17 cellular contexts compared by ENCODE assay signal in the genomic region with DNA sequence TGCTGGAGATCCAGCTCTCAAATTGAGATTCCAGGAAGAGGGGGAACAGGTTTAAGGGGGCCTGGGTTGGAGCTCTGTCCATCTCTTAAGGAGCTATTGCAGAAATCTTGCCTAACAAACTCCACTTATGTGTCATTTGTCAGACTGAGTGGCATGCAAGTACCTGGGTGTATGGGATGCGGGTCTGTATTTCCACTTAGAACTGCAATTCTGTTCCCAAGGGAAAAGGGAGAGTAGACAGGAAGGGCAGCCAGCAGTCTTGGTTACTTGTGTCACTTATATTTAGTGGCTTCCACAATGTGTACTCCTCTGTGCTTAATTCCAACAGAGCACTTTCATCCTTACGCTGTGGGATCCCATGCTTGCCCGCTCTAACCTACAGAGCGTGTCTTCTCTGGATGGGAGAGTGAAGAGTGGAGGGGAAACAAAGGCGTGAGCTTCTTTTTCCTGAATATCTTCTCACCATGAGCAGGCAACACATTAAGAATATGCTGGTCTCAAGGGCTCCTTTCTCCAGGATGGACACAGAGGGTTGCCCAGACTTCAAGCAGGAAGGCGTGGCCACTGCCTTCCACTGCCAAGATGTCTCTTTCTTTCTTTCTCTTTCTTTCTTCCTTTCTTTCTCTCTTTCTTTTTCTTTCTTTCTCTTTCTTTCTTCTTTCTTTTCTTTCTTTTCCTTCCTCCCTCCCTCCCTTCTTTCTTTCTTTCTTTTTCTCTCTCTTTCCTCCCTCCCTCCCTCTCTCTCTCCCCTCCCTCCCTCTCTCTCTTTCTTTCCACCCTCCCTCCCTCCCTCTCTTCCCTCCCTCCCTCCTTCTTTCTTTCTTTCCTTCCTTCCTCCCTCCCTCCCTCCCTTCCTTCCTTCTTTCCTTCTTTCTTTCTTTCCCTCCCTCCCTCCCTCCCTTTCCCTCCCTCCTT.
A peak's percentile ranks its signal among the peaks of the same experiment; 100 is the strongest.
DNase-seq lines count a peak whose midpoint lies in the region; ATAC-seq and TF ChIP-seq lines count a peak whose summit lies in the region.
"Had no signal": no experiment of that assay in that cellular context is flagged by ENCODE, and none has a peak within 500 bp of the region (broad histone marks: within the 10 kb centered on the region; RNA-seq: fewer than 3 reads in every experiment).

No MANE protein-coding gene starts in this region.

- H3K14ac ChIP-seq in IMR-90 (replicated peaks; ENCODE audit: low read depth, low read length) (no peak overlapping the region), trophoblast cell (ENCODE audit: low read length) (peak overlapping the region; percentile 52)

- 0 out of 3 replicates have a peak overlapping the region, but pooled peaks have one; percentile 32 for H2BK15ac ChIP-seq in IMR-90 (ENCODE audit: low read depth, low read length)

- H3K36me3 Mint-ChIP-seq in central memory CD8-positive, alpha-beta T cell (ENCODE audit: insufficient read depth) = no peaks in the 10 kb centered on the region
- H3K36me3 Mint-ChIP-seq in MCF 10A (ENCODE audit: insufficient read depth, unreplicated experiment) = no peaks in the 10 kb centered on the region

- H3K27me3 Mint-ChIP-seq in central memory CD8-positive, alpha-beta T cell = peaks cover 25% of the 10 kb centered on the region
- no peaks in the 10 kb centered on the region for H3K27me3 Mint-ChIP-seq in MCF 10A (ENCODE audit: insufficient read depth, unreplicated experiment)
- H3K27me3 Mint-ChIP-seq: B cell had no signal

- H2AK5ac ChIP-seq in IMR-90 (ENCODE audit: low read depth, low read length) (no peak overlapping the region), trophoblast cell (ENCODE audit: low read length) (no peak overlapping the region)

- H3K4me2 ChIP-seq in BLaER1 (peak overlapping the region; percentile 25), IMR-90 (ENCODE audit: low read depth, low read length) (no peak overlapping the region), trophoblast cell (ENCODE audit: low read length) (no peak overlapping the region)

- H4K8ac ChIP-seq in IMR-90 (ENCODE audit: low read depth in 2 of 2, low read length in 2 of 2) (no peak overlapping the region), trophoblast cell (ENCODE audit: low read depth, low read length) (no peak overlapping the region)

- WGBS in IMR-90 (ENCODE audit: extremely low coverage in 2 of 2, insufficient read length in 1 of 2), 2 experiments = 100% methylated on average over 1 of the region's 6 CpGs; no CpG with 5 or more reads in 1 of the 2 experiments
- no CpG with 5 or more reads among the region's 6 CpGs for WGBS in trophoblast cell (ENCODE audit: extremely low coverage, insufficient coverage, insufficient read length)

- no peaks in the 10 kb centered on the region for H4K20me1 ChIP-seq in BLaER1
- no peaks in the 10 kb centered on the region for H4K20me1 ChIP-seq in IMR-90 (ENCODE audit: insufficient read depth, low read length)

- CTCF ChIA-PET in IMR-90 (lab: Yijun Ruan, JAX) (no interaction called here), MCF 10A (lab: Yijun Ruan, JAX) (no interaction called here)

- intact Hi-C loops in IMR-90 (cut with micrococcal nuclease) (no loop called here), MCF 10A (cut with micrococcal nuclease) (no loop called here)

- no peak overlapping the region for H2AFZ ChIP-seq in IMR-90 (replicated peaks; ENCODE audit: low read length, poor library complexity)
- H2AFZ ChIP-seq in trophoblast cell (ENCODE audit: insufficient read depth, low read length, poor library complexity) = no peak overlapping the region

- no peak overlapping the region for H2BK5ac ChIP-seq in IMR-90 (ENCODE audit: low read depth, low read length, poor library complexity, severe bottlenecking)
- H2BK5ac ChIP-seq in trophoblast cell (ENCODE audit: low read depth, low read length, poor library complexity) = no peak overlapping the region

- 0 out of 2 replicates have a peak overlapping the region, but pooled peaks have one; percentile 36 for H4K91ac ChIP-seq in IMR-90 (ENCODE audit: insufficient read depth, low read depth, low read length)
- H4K91ac ChIP-seq in trophoblast cell (ENCODE audit: low read depth, low read length) = peak overlapping the region; percentile 44

- H3K4me3 ChIP-seq in BLaER1 (no peak overlapping the region), IMR-90 (ENCODE audit: insufficient read depth, low read depth, low read length) (no peak overlapping the region), trophoblast cell (ENCODE audit: low read depth, low read length) (no peak overlapping the region)

- no peak for TF ChIP-seq RAD21 in IMR-90 (IDR thresholded peaks at IDR 0.05; ENCODE audit: low read length)

- H2BK20ac ChIP-seq in IMR-90 (ENCODE audit: low read depth, low read length) = no peak overlapping the region; the same call in 1 of the 2 replicates

- no TSS peak for BruUV-seq in IMR-90 (replicated peaks; lab: Mats Ljungman, UMichigan)
- no TSS peak for BruUV-seq in MCF 10A (replicated peaks; lab: Mats Ljungman, UMichigan)

- H4K12ac ChIP-seq in trophoblast cell (ENCODE audit: low read depth, low read length) = no peak overlapping the region

- no peak overlapping the region for H2AK9ac ChIP-seq in IMR-90 (replicated peaks; ENCODE audit: low read depth, low read length, poor library complexity)

- H3K56ac ChIP-seq in IMR-90 (ENCODE audit: extremely low read depth, insufficient read depth, low read length) = no peak overlapping the region

- H3K18ac ChIP-seq in IMR-90 (ENCODE audit: low read depth, low read length) (no peak overlapping the region), trophoblast cell (ENCODE audit: low read length) (no peak overlapping the region)

- H3K9ac ChIP-seq in BLaER1 = no peak overlapping the region
- no peak overlapping the region for H3K9ac ChIP-seq in IMR-90 (ENCODE audit: low read depth, low read length)
- no peak overlapping the region for H3K9ac ChIP-seq in trophoblast cell (ENCODE audit: low read length)

- POLR2A ChIA-PET in IMR-90 (lab: Charles Lee; ENCODE audit: unreplicated experiment) (no interaction called here), MCF 10A (lab: Yijun Ruan, JAX) (interaction anchor here (0.9 kb wide), 1 partner anchor 58 kb away, joined by 4 read pairs; no protein-coding TSS in a partner anchor)

- peaks cover 49% of the 10 kb centered on the region for H3K4me1 ChIP-seq in BLaER1
- H3K4me1 ChIP-seq in IMR-90 (ENCODE audit: control insufficient read depth, insufficient read depth, low read length) = peaks cover 6% of the 10 kb centered on the region
- H3K4me1 ChIP-seq in trophoblast cell (ENCODE audit: control insufficient read depth in 1 of 2, insufficient read depth in 2 of 2, low read length in 2 of 2) = peaks cover 18 to 23% of the 10 kb centered on the region in 2 experiments

- dilution Hi-C loops in IMR-90 (cut with HindIII; ENCODE audit: low sequenced_read_pairs, unreplicated experiment) = no loop called here

- H2BK120ac ChIP-seq in IMR-90 (ENCODE audit: low read depth, low read length) = no peak overlapping the region
- H2BK120ac ChIP-seq in trophoblast cell (ENCODE audit: insufficient read depth, low read length, poor library complexity) = no peak overlapping the region

- no peaks in the 10 kb centered on the region for H3K36me3 ChIP-seq in BLaER1
- no peaks in the 10 kb centered on the region for H3K36me3 ChIP-seq in IMR-90 (ENCODE audit: control insufficient read depth, insufficient read depth, low read length)
- H3K36me3 ChIP-seq in trophoblast cell (ENCODE audit: control insufficient read depth in 1 of 2, insufficient read depth in 2 of 2, low read length in 2 of 2) = no peaks in the 10 kb centered on the region

- no peaks in the 10 kb centered on the region for H3K9me3 Mint-ChIP-seq in central memory CD8-positive, alpha-beta T cell
- H3K9me3 Mint-ChIP-seq in MCF 10A (ENCODE audit: unreplicated experiment) = no peaks in the 10 kb centered on the region
- H3K9me3 Mint-ChIP-seq: CD4-positive, alpha-beta T cell had no signal

- H3K27ac ChIP-seq in BLaER1 = no peak overlapping the region
- no peak overlapping the region for H3K27ac ChIP-seq in IMR-90 (ENCODE audit: insufficient read depth, low read length)
- H3K27ac ChIP-seq in trophoblast cell (ENCODE audit: low read depth, low read length) = no peak overlapping the region
- H3K27ac ChIP-seq: C4-2B had no signal

- H3K27me3 ChIP-seq in BLaER1 (no peaks in the 10 kb centered on the region), IMR-90 (ENCODE audit: control insufficient read depth, insufficient read depth, low read length) (no peaks in the 10 kb centered on the region), trophoblast cell (ENCODE audit: insufficient read depth, low read length) (no peaks in the 10 kb centered on the region)

- no peak overlapping the region for H4K5ac ChIP-seq in IMR-90 (ENCODE audit: low read depth, low read length)

- peaks cover 10% of the 10 kb centered on the region; the same call in 1 of the 2 replicates for H3K9me1 ChIP-seq in IMR-90 (ENCODE audit: insufficient read depth, low read length)

- TF ChIP-seq CTCF in IMR-90 (conservative IDR thresholded peaks at IDR 0.05; ENCODE audit: low read depth, low read length) = no peak
- TF ChIP-seq CTCF in MCF 10A (IDR thresholded peaks at IDR 0.05; ENCODE audit: unreplicated experiment) = no peak

- no peaks in the 10 kb centered on the region for H3K79me2 ChIP-seq in trophoblast cell (ENCODE audit: control insufficient read depth, insufficient read depth, low read length, poor library complexity)

- in situ Hi-C loops in IMR-90 (cut with MboI; ENCODE audit: low sequenced_read_pairs) = no loop called here

- H2BK12ac ChIP-seq in trophoblast cell (ENCODE audit: low read length) = peak overlapping the region; percentile 67

- no peak for ATAC-seq in IMR-90 (ENCODE audit: low read depth)
- ATAC-seq in central memory CD8-positive, alpha-beta T cell (replicated peaks; ENCODE audit: extremely low read depth, poor library complexity, severe bottlenecking) = no peak
- ATAC-seq: HCT116 had no signal

- no peak overlapping the region for H3K4me3 Mint-ChIP-seq in central memory CD8-positive, alpha-beta T cell
- H3K4me3 Mint-ChIP-seq in MCF 10A (ENCODE audit: unreplicated experiment) = no peak overlapping the region
- H3K4me3 Mint-ChIP-seq: B cell; CD4-positive, alpha-beta T cell had no signal

- H3K79me1 ChIP-seq in IMR-90 (ENCODE audit: low read depth in 1 of 2, low read length in 2 of 2) = no peaks in the 10 kb centered on the region
- peaks cover 10% of the 10 kb centered on the region for H3K79me1 ChIP-seq in trophoblast cell (ENCODE audit: low read length)

- no peak for DNase-seq in IMR-90
- no peak for DNase-seq in central memory CD8-positive, alpha-beta T cell (ENCODE audit: low spot score in 2 of 2)
- peak; percentile 86 to 91 for DNase-seq in trophoblast cell
- DNase-seq in AG08396 (ENCODE audit: low spot score) = no peak
- DNase-seq in mucosa of gallbladder (ENCODE audit: low spot score) = no peak
- no peak for DNase-seq in MCF 10A (ENCODE audit: unreplicated experiment)
- DNase-seq: 8988T; Calu3; CD4-positive, alpha-beta T cell; DMS79 treated with DMSO at 0.1 percent for 48 hours; GF-D8; GOT3; H7 had no signal

- H3K4ac ChIP-seq in IMR-90 (ENCODE audit: low read depth, low read length) (peak overlapping the region; percentile 59), trophoblast cell (ENCODE audit: low read depth, low read length) (no peak overlapping the region)

- H3K27ac Mint-ChIP-seq in central memory CD8-positive, alpha-beta T cell (ENCODE audit: low read depth) = peak overlapping the region; percentile 63
- no peak overlapping the region for H3K27ac Mint-ChIP-seq in MCF 10A (ENCODE audit: low read depth, unreplicated experiment)
- H3K27ac Mint-ChIP-seq: B cell; CD4-positive, alpha-beta T cell had no signal

- H3K4me1 Mint-ChIP-seq in central memory CD8-positive, alpha-beta T cell = peaks cover 6% of the 10 kb centered on the region
- no peaks in the 10 kb centered on the region for H3K4me1 Mint-ChIP-seq in MCF 10A (ENCODE audit: insufficient read depth, unreplicated experiment)

- H3K9me3 ChIP-seq in BLaER1 (no peaks in the 10 kb centered on the region), IMR-90 (ENCODE audit: control insufficient read depth, insufficient read depth, low read length) (no peaks in the 10 kb centered on the region), trophoblast cell (ENCODE audit: insufficient read depth, low read depth, low read length) (no peaks in the 10 kb centered on the region)

- no peak for TF ChIP-seq POLR2A in IMR-90 (IDR thresholded peaks at IDR 0.05; ENCODE audit: low read depth, low read length)

- H3K23ac ChIP-seq in IMR-90 (ENCODE audit: low read depth, low read length) (no peak overlapping the region), trophoblast cell (ENCODE audit: low read length) (no peak overlapping the region)

Comparison
In these comparisons a context has a peak if more than half of its experiments do, and no peak if none do; other contexts are left out.
1. DNase-seq: peak in trophoblast cell (2 of 2); none in IMR-90 (single experiment), central memory CD8-positive, alpha-beta T cell (0 of 2), AG08396 (single experiment), mucosa of gallbladder (single experiment) and MCF 10A (single experiment).